Comparison of ENCODE assay signal across 8 cellular contexts in the genomic region with DNA sequence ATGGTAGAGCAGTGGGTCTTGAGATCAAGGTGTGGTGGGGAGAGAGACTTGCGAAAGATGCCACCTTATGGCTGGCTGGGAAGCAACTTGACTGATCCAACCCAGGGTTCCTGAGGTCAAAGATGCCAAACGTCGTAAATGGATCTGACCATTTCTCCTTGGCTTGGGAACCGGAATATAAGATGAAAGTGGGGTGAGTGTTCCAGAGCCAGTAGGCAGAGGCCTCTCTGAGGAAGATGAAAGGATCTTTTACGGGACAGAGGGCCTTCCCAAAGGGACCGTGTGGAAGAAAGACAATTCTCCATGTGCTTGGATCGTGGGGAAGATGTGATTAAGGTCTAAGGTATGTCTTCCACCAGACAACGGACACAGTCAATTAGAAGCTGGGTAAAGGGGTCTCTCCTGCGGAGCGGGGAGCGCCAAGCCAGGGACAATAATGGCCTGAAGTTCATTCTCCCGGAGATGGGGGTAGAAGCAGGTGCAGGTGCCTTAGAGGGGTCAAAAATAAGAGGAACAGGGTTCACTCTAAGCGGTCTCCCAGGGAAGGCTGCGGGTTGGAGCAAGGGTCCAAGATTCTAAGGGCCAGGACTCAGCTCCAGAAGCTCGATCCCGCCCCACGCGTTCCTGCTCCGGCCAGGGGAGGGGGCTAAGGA. TPM values are rescaled to one million over a fixed set of nuclear protein-coding genes. Genes with fewer than 3 reads are reported as not detected.
DNase-seq lines count a peak whose midpoint lies in the region; ATAC-seq and TF ChIP-seq lines count a peak whose summit lies in the region.

No MANE protein-coding gene starts in this region.

- peaks cover 6 to 20% (median 14%) of the 10 kb centered on the region in 3 experiments; a peak in 6 of 7 replicates for H3K36me3 Mint-ChIP-seq in H9 (ENCODE audit: insufficient read depth in 1 of 3, low read depth in 3 of 3)
- H3K36me3 Mint-ChIP-seq in stimulated activated naive B cell treated with anti-CD40 and anti-IgM and Interleukin-4, amounts not matched to agents 10 μg/mL and 1 μg/mL and 100 μg/mL, for 72 hours, result peaks cover 14 to 22% of the 10 kb centered on the region in 2 donors

- no peaks in the 10 kb centered on the region for H3K9me3 Mint-ChIP-seq in H9
- no peaks in the 10 kb centered on the region for H3K9me3 Mint-ChIP-seq in stimulated activated naive B cell treated with anti-CD40 and anti-IgM and Interleukin-4, amounts not matched to agents 10 μg/mL and 1 μg/mL and 100 μg/mL, for 72 hours

- H3K18ac ChIP-seq in H9 (ENCODE audit: insufficient read length, low read depth, low read length), result no peak overlapping the region

- in situ Hi-C loops in ACHN (cut with HindIII; ENCODE audit: low pct_ligation_motif_present, low pct_unique_long_range_greater_than_20kb, low sequenced_read_pairs), result no loop called here

- H3K56ac ChIP-seq in H9 (ENCODE audit: insufficient read length, low read depth, low read length), result no peak overlapping the region

- H3K4me1 ChIP-seq in H9 (ENCODE audit: insufficient read depth, low read length), result peaks cover 5% of the 10 kb centered on the region

- WGBS in H9 (ENCODE audit: extremely low coverage, insufficient read length, low lambda C conversion rate), result no CpG with 5 or more reads among the region's 19 CpGs

- H3K79me2 ChIP-seq in H9 (ENCODE audit: insufficient read depth, low read length), result peaks cover 9% of the 10 kb centered on the region; the same call in 1 of the 2 replicates

- no peak overlapping the region for H3K14ac ChIP-seq in H9 (ENCODE audit: insufficient read depth, low read length)

- no peak overlapping the region for H2BK12ac ChIP-seq in H9 (ENCODE audit: insufficient read length, low read depth, low read length)

- no peaks in the 10 kb centered on the region for H4K20me1 ChIP-seq in H9 (ENCODE audit: control insufficient read depth, insufficient read depth, insufficient read length)

- H3K4me1 Mint-ChIP-seq in H9, result peaks cover 22 to 23% of the 10 kb centered on the region in 2 experiments
- H3K4me1 Mint-ChIP-seq in stimulated activated naive B cell treated with anti-CD40 and anti-IgM and Interleukin-4, amounts not matched to agents 10 μg/mL and 1 μg/mL and 100 μg/mL, for 72 hours, result peaks cover 27 to 31% of the 10 kb centered on the region in 2 donors

- TF ChIP-seq CTCF in H9 (conservative IDR thresholded peaks at IDR 0.05), result 0 out of 3 replicates have a peak, but pooled peaks have one; percentile 6

- H2BK15ac ChIP-seq in H9 (ENCODE audit: low read depth, low read length), result no peak overlapping the region

- peak overlapping the region; percentile 89 for H3K4me3 Mint-ChIP-seq in H9
- H3K4me3 Mint-ChIP-seq in stimulated activated naive B cell treated with anti-CD40 and anti-IgM and Interleukin-4, amounts not matched to agents 10 μg/mL and 1 μg/mL and 100 μg/mL, for 72 hours, result peak overlapping the region; percentile 88 to 93

- no peak overlapping the region for H2BK120ac ChIP-seq in H9 (ENCODE audit: low read depth, low read length, poor library complexity, severe bottlenecking)

- H3K4ac ChIP-seq in H9 (ENCODE audit: low read depth, low read length), result no peak overlapping the region

- H3K9me3 ChIP-seq in H9 (ENCODE audit: control insufficient read depth, low read depth, low read length), result no peaks in the 10 kb centered on the region

- no peak overlapping the region for H2AFZ ChIP-seq in H9 (ENCODE audit: low read length)

- H3K27ac ChIP-seq in H9 (ENCODE audit: insufficient read length, low read depth, low read length), result no peak overlapping the region

- no peak overlapping the region for H4K5ac ChIP-seq in H9 (ENCODE audit: insufficient read length, low read depth, low read length)

- H3K79me1 ChIP-seq in H9 (ENCODE audit: insufficient read depth, low read depth, low read length, poor library complexity, severe bottlenecking), result no peaks in the 10 kb centered on the region

- no peak overlapping the region for H4K91ac ChIP-seq in H9 (ENCODE audit: insufficient read length, low read depth, low read length)

- peak overlapping the region; percentile 83 for H3K4me2 ChIP-seq in H9 (ENCODE audit: insufficient read depth, insufficient read length, low read length)

- no peak overlapping the region for H4K8ac ChIP-seq in H9 (replicated peaks; ENCODE audit: insufficient read length, low read depth, low read length)

- no peak overlapping the region for H3K23ac ChIP-seq in H9 (ENCODE audit: insufficient read length, low read depth, low read length)

- peak overlapping the region; percentile 78 for H3K4me3 ChIP-seq in iPS-11a (ENCODE audit: low read depth, low read length)

- H3K27me3 ChIP-seq in H9 (ENCODE audit: insufficient read depth, low read length), result no peaks in the 10 kb centered on the region

- H2BK5ac ChIP-seq in H9 (ENCODE audit: insufficient read length, low read length), result no peak overlapping the region

- peaks cover 7% of the 10 kb centered on the region for H3K23me2 ChIP-seq in H9 (ENCODE audit: insufficient read length, low read depth, low read length, poor library complexity, severe bottlenecking)

- no peak for ATAC-seq in stimulated activated naive B cell treated with anti-CD40 and anti-IgM and Interleukin-4, amounts not matched to agents 10 μg/mL and 1 μg/mL and 100 μg/mL, for 72 hours (replicated peaks)
- ATAC-seq in GM21367 (IDR thresholded peaks at IDR 0.05; ENCODE audit: unreplicated experiment) (no peak), HG03108 (IDR thresholded peaks at IDR 0.05; ENCODE audit: unreplicated experiment) (no peak)

- no peak overlapping the region for H3T11ph ChIP-seq in H9 (ENCODE audit: low read length)

- no peaks in the 10 kb centered on the region for H3K27me3 Mint-ChIP-seq in H9 (ENCODE audit: low read depth)
- H3K27me3 Mint-ChIP-seq in stimulated activated naive B cell treated with anti-CD40 and anti-IgM and Interleukin-4, amounts not matched to agents 10 μg/mL and 1 μg/mL and 100 μg/mL, for 72 hours, result no peaks in the 10 kb centered on the region

- no peak overlapping the region for H2AK5ac ChIP-seq in H9 (ENCODE audit: insufficient read length, low read length)

- H3K9ac ChIP-seq in H9 (ENCODE audit: extremely low read depth, insufficient read length, low read length), result peak overlapping the region; percentile 28

- DNase-seq in ACHN (peak; percentile 50), H9 (no peak), mucosa of gallbladder (ENCODE audit: low spot score) (no peak)
- DNase-seq in activated T-cell treated with anti-CD3 and anti-CD28 coated beads, Interleukin-2, amount 50 U/mL, for 48 hours, result peak; percentile 23 to 29
- no peak for DNase-seq in stimulated activated naive B cell treated with anti-CD40 and anti-IgM and Interleukin-4, amounts not matched to agents 10 μg/mL and 1 μg/mL and 100 μg/mL, for 72 hours

- H2BK20ac ChIP-seq in H9 (ENCODE audit: low read depth, low read length, poor library complexity, severe bottlenecking), result no peak overlapping the region

- H3K27ac Mint-ChIP-seq in H9, result peak overlapping the region; percentile 1 to 57 (median 42); a peak in 4 of 7 replicates
- H3K27ac Mint-ChIP-seq in stimulated activated naive B cell treated with anti-CD40 and anti-IgM and Interleukin-4, amounts not matched to agents 10 μg/mL and 1 μg/mL and 100 μg/mL, for 72 hours, result peak overlapping the region; percentile 93

RNA-seq across cellular contexts. Expression of a gene that starts 0.8 kb away (rescaled TPM):
- total RNA-seq in H9 (2021), result 36.1 and 36.4 TPM in 2 replicates
- 39.3 TPM for total RNA-seq in mucosa of gallbladder

RNA-seq across cellular contexts. Expression of a gene that starts 13.7 kb away (rescaled TPM):
- 72.1 and 77.6 TPM in 2 replicates for total RNA-seq in H9 (2021)
- 120 TPM for total RNA-seq in mucosa of gallbladder

RNA-seq across cellular contexts. Expression of a gene that starts 16.0 kb away (rescaled TPM):
- total RNA-seq in H9 (2021) (1.5 and 1.6 TPM in 2 replicates), mucosa of gallbladder (0.89 TPM)

RNA-seq across cellular contexts. Expression of a gene that starts 24.0 kb away (rescaled TPM):
- total RNA-seq in H9 (2021), result 7.7 TPM in 2 replicates
- total RNA-seq in mucosa of gallbladder, result 3.1 TPM

RNA-seq across cellular contexts. Expression of a gene that starts 30.2 kb away (rescaled TPM):
- 73.1 and 76.1 TPM in 2 replicates for total RNA-seq in H9 (2021)
- total RNA-seq in mucosa of gallbladder, result 76.4 TPM

Comparison
In these comparisons a context has a peak if more than half of its experiments do, and no peak if none do; other contexts are left out.
1. DNase-seq: peak in ACHN (single experiment) and activated T-cell treated with anti-CD3 and anti-CD28 coated beads, Interleukin-2, amount 50 U/mL, for 48 hours (2 of 2); none in H9 (single experiment), stimulated activated naive B cell treated with anti-CD40 and anti-IgM and Interleukin-4, amounts not matched to agents 10 μg/mL and 1 μg/mL and 100 μg/mL, for 72 hours (single experiment) and mucosa of gallbladder (single experiment).